ENCODE assay signal across 21 cellular contexts in genomic region chr3:190738756-190739155, GRCh38.
DNase-seq lines count a peak whose midpoint lies in the region; ATAC-seq and TF ChIP-seq lines count a peak whose summit lies in the region.
"Had no signal": no experiment of that assay in that cellular context is flagged by ENCODE, and none has a peak within 500 bp of the region (broad histone marks: within the 10 kb centered on the region; RNA-seq: fewer than 3 reads in every experiment).

No MANE protein-coding gene starts in this region.

- no peaks in the 10 kb centered on the region for H3K27me3 Mint-ChIP-seq in nephron (ENCODE audit: low read depth)
- H3K27me3 Mint-ChIP-seq: CD4-positive, alpha-beta T cell had no signal

- H3K27ac Mint-ChIP-seq in nephron: peak overlapping the region in 2 of 3 experiments; percentile 41 to 73
- H3K27ac Mint-ChIP-seq: CD14-positive monocyte; CD4-positive, alpha-beta T cell; CD8-positive, alpha-beta memory T cell; GM23338; H9 had no signal

- H3K4me3 ChIP-seq in SK-N-MC (no peak overlapping the region), ascending aorta (no peak overlapping the region)
- H3K4me3 ChIP-seq: A549; BLaER1 treated with 17β-estradiol and CSF1 and Interleukin-3, amounts not matched to agents 10 nM and 100 nM; GM23338 had no signal

- H3K4me1 ChIP-seq in ascending aorta: no peaks in the 10 kb centered on the region
- H3K4me1 ChIP-seq: A549, BE2C had no signal

- no peaks in the 10 kb centered on the region for H3K9me3 ChIP-seq in SK-N-MC (ENCODE audit: low read depth, low read length)
- no peaks in the 10 kb centered on the region for H3K9me3 ChIP-seq in ascending aorta
- H3K9me3 ChIP-seq: A549; BE2C; BLaER1 treated with 17β-estradiol and CSF1 and Interleukin-3, amounts not matched to agents 10 nM and 100 nM had no signal

- no peak for ATAC-seq in HG03565 (IDR thresholded peaks at IDR 0.05; ENCODE audit: unreplicated experiment)
- ATAC-seq: A549, GM23338, HCT116 had no signal

- H3K27me3 ChIP-seq in ascending aorta: no peaks in the 10 kb centered on the region
- H3K27me3 ChIP-seq: BE2C; BLaER1 treated with 17β-estradiol and CSF1 and Interleukin-3, amounts not matched to agents 10 nM and 100 nM had no signal

- no peak overlapping the region for H3K4me3 Mint-ChIP-seq in nephron
- H3K4me3 Mint-ChIP-seq: CD14-positive monocyte; CD4-positive, alpha-beta T cell; CD8-positive, alpha-beta memory T cell; GM23338; H9 had no signal

- no peaks in the 10 kb centered on the region for H3K9me3 Mint-ChIP-seq in nephron
- H3K9me3 Mint-ChIP-seq: CD4-positive, alpha-beta T cell; CD8-positive, alpha-beta memory T cell; GM23338; H9 had no signal

- peak overlapping the region; percentile 58 for H3K27ac ChIP-seq in SK-N-MC
- no peak overlapping the region for H3K27ac ChIP-seq in ascending aorta
- H3K27ac ChIP-seq: A549; BLaER1 treated with 17β-estradiol and CSF1 and Interleukin-3, amounts not matched to agents 10 nM and 100 nM had no signal

- intact Hi-C loops in ascending aorta (cut with DNase I): no loop called here

- H3K4me1 Mint-ChIP-seq in nephron: peaks cover 12% of the 10 kb centered on the region
- H3K4me1 Mint-ChIP-seq: CD14-positive monocyte; CD8-positive, alpha-beta memory T cell had no signal

- no peak for TF ChIP-seq CTCF in nephron (IDR thresholded peaks at IDR 0.05; ENCODE audit: unreplicated experiment in 3 of 3)
- no peak for TF ChIP-seq CTCF in ascending aorta (IDR thresholded peaks at IDR 0.05)

- no peak for DNase-seq in SK-N-MC (ENCODE audit: low read depth, low spot score)
- DNase-seq in fibroblast of peridontal ligament (ENCODE audit: extremely low read depth): peak; percentile 8
- DNase-seq in activated effector memory CD4-positive, alpha-beta T cell treated with Interleukin-2 at 50 U/mL for 16 hours: no peak
- DNase-seq in ascending aorta (ENCODE audit: low spot score in 2 of 2): no peak
- DNase-seq: 8988T; ACHN; AML-193; BE2C; CD4-positive, alpha-beta T cell; CD8-positive, alpha-beta memory T cell; DMS53; DMS79 treated with DMSO at 0.1 percent for 48 hours; GF-D8; H9 had no signal

- H3K36me3 ChIP-seq in SK-N-MC (ENCODE audit: insufficient read depth, low read length) (no peaks in the 10 kb centered on the region), ascending aorta (no peaks in the 10 kb centered on the region)
- H3K36me3 ChIP-seq: BE2C; BLaER1 treated with 17β-estradiol and CSF1 and Interleukin-3, amounts not matched to agents 10 nM and 100 nM had no signal

- no peaks in the 10 kb centered on the region for H3K36me3 Mint-ChIP-seq in nephron (ENCODE audit: low read depth)
- H3K36me3 Mint-ChIP-seq: CD14-positive monocyte; CD8-positive, alpha-beta memory T cell had no signal

- no peak overlapping the region for H3K9ac ChIP-seq in SK-N-MC (ENCODE audit: insufficient read length)
- H3K9ac ChIP-seq: BLaER1 treated with 17β-estradiol and CSF1 and Interleukin-3, amounts not matched to agents 10 nM and 100 nM had no signal
